Comparison of ENCODE assay signal across 8 cellular contexts in the genomic region with DNA sequence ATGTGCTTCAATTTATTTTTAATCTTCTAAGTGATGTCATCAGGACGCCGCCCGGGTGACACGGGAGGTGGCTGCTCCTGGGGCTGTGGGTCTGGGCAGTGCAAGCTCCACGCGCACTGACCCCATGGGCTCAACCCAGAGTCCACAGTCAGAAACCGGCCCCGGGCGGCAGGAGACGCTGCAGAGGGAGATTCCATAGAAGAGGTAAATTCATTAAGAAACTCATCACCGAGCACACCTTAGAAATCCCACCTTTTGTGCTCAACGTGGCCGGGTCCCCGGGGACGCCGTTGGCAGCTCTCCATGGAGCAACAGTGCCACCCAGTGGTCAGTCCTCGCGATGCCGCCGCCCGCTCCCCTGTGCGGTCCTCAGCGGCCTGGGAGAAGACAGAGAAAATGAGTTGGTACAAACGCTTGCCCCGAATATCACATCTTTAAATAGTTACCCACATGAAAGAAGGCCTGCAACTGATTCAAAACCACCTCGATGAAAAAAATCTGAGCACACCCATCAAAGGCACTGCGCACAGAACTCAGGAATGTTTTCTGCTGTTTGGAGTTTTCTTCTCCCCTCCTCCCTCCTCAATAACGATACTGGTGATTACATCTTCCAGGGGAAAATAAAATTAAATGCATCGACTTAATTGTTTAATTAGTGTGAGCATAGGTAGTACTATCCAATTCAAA.
DNase-seq lines count a peak whose midpoint lies in the region; ATAC-seq and TF ChIP-seq lines count a peak whose summit lies in the region.

No MANE protein-coding gene starts in this region.

- intact Hi-C loops in Right ventricle myocardium superior (cut with DNase I): loop anchor here (2.0 kb wide), 1 partner anchor 418 kb away; no protein-coding TSS in a partner anchor
- intact Hi-C loops in psoas muscle (cut with DNase I): loop anchor here (2.0 to 10.0 kb wide), 3 partner anchors 420 to 858 kb away; no protein-coding TSS in a partner anchor

- no peaks in the 10 kb centered on the region for H3K27me3 ChIP-seq in psoas muscle (ENCODE audit: insufficient read depth in 3 of 3, low read length in 2 of 3)

- DNase-seq in GDM1 (lab: John Stamatoyannopoulos, UW): peak; percentile 14
- DNase-seq in KBM-7: peak; percentile 63
- DNase-seq in SHP77 treated with DMSO at 0.1 percent for 48 hours (lab: John Stamatoyannopoulos, UW): peak; percentile 50
- peak; percentile 68 for DNase-seq in activated gamma-delta T cell treated with Interleukin-2 at 50 U/mL for 16 hours
- peak; percentile 70 for DNase-seq in Right ventricle myocardium superior
- DNase-seq in psoas muscle: peak; percentile 36 to 69
- DNase-seq in amniotic stem cell (lab: John Stamatoyannopoulos, UW): no peak

- ATAC-seq in GM21786 (IDR thresholded peaks at IDR 0.05; ENCODE audit: unreplicated experiment) (peak; percentile 90), Right ventricle myocardium superior (ENCODE audit: poor library complexity) (peak; percentile 95), psoas muscle (peak; percentile 81 to 91 (median 86))

- peak; percentile 97 for TF ChIP-seq CTCF in psoas muscle (IDR thresholded peaks at IDR 0.05)

- in situ Hi-C loops in KBM-7 (cut with MboI; ENCODE audit: low pct_unique_long_range_greater_than_20kb, low sequenced_read_pairs): no loop called here

- H3K36me3 ChIP-seq in psoas muscle (ENCODE audit: insufficient read depth in 1 of 2, low read depth in 1 of 2): no peaks in the 10 kb centered on the region

- H3K4me1 ChIP-seq in psoas muscle: no peaks in the 10 kb centered on the region

- no peak overlapping the region for H3K4me3 ChIP-seq in psoas muscle

- 14 to 16% (median 15%) methylated on average over 29 of the region's 29 CpGs for WGBS in psoas muscle, 3 donors

- H3K27ac ChIP-seq in psoas muscle: no peak overlapping the region

- no peaks in the 10 kb centered on the region for H3K9me3 ChIP-seq in psoas muscle
